ENCODE assay signal across 9 cellular contexts in the genomic region with DNA sequence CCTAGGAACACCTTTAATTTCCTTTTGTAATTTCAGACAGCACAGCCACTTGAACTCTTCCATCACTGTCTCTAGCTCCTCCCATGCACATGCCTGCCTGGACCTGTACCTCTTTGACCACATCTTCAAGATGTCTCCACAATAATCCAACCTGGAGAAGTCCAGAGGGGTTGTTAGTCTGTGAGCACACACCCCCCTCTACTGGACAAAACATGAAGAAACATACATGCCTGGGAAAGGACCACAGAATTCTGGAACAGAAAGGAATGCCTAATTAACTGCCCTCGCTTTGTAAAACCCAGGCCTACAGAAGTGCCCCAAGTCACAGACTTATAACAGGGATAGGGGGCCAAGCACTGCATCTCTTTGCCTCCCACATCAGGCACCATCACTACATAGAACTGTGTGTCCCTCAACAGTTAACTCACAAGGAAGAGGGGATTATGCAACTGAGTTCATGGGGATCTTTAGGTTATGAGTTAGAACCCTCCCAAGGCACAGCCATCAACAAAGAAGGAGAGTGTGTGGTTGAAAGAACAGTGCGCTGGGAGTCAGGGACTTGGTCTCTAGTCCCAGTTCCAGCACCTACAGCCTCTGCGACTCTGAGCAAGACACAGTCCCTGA.
A peak's percentile ranks its signal among the peaks of the same experiment; 100 is the strongest.
DNase-seq lines count a peak whose midpoint lies in the region; ATAC-seq and TF ChIP-seq lines count a peak whose summit lies in the region.
"Had no signal": no experiment of that assay in that cellular context is flagged by ENCODE, and none has a peak within 500 bp of the region (broad histone marks: within the 10 kb centered on the region; RNA-seq: fewer than 3 reads in every experiment).

No MANE protein-coding gene starts in this region.

- no peak for TF ChIP-seq POLR2A in esophagus muscularis mucosa (IDR thresholded peaks at IDR 0.05; ENCODE audit: low read depth)

- H3K27me3 ChIP-seq in esophagus muscularis mucosa = no peaks in the 10 kb centered on the region

- H3K9me3 ChIP-seq in esophagus muscularis mucosa = no peaks in the 10 kb centered on the region

- no peak overlapping the region for H3K4me3 ChIP-seq in esophagus muscularis mucosa

- no peak overlapping the region for H3K4me3 Mint-ChIP-seq in osteocyte (ENCODE audit: unreplicated experiment)
- H3K4me3 Mint-ChIP-seq: activated B cell treated with CpG ODN at 0.5 μM for 24 hours had no signal

- H3K4me1 ChIP-seq in esophagus muscularis mucosa = peaks cover 13 to 31% (median 30%) of the 10 kb centered on the region in 4 donors

- CTCF ChIA-PET in RWPE1 (lab: Yijun Ruan, JAX) = interaction anchor here (0.6 to 2.0 kb wide), 17 partner anchors 19 to 483 kb away, joined by 3 to 15 read pairs (median 3); no protein-coding TSS in a partner anchor

- WGBS in esophagus muscularis mucosa = 77% methylated on average over 3 of the region's 3 CpGs

- TF ChIP-seq CTCF in RWPE1 (conservative IDR thresholded peaks at IDR 0.05; ENCODE audit: low read depth) = peak; percentile 90
- TF ChIP-seq CTCF in esophagus muscularis mucosa (IDR thresholded peaks at IDR 0.05) = peak; percentile 62 to 66 (median 64)
- peak; percentile 85 for TF ChIP-seq CTCF in osteocyte (IDR thresholded peaks at IDR 0.05)

- DNase-seq in DMS79 (lab: John Stamatoyannopoulos, UW) (peak; percentile 74), HT1080 (ENCODE audit: low read depth) (peak; percentile 76), RWPE1 (ENCODE audit: low spot score) (peak; percentile 90), esophagus muscularis mucosa (ENCODE audit: extremely low spot score) (no peak), osteocyte (ENCODE audit: extremely low spot score, unreplicated experiment) (no peak), NCI-H1694 treated with DMSO at 0.1 percent for 48 hours (lab: John Stamatoyannopoulos, UW) (no peak)
- no peak for DNase-seq in activated effector memory CD4-positive, alpha-beta T cell treated with Interleukin-2 at 50 U/mL for 16 hours
- DNase-seq: activated B cell treated with CpG ODN at 0.5 μM for 24 hours had no signal

- H3K9me3 Mint-ChIP-seq in osteocyte (ENCODE audit: unreplicated experiment) = no peaks in the 10 kb centered on the region

- no peak for TF ChIP-seq EP300 in esophagus muscularis mucosa (IDR thresholded peaks at IDR 0.05)

- no peak overlapping the region for H3K27ac ChIP-seq in RWPE1
- H3K27ac ChIP-seq in esophagus muscularis mucosa (replicated peaks in 1 of 4) = no peak overlapping the region

- H3K27ac Mint-ChIP-seq in osteocyte (ENCODE audit: unreplicated experiment) = peak overlapping the region; percentile 47
- H3K27ac Mint-ChIP-seq: activated B cell treated with CpG ODN at 0.5 μM for 24 hours had no signal

- peaks cover 33% of the 10 kb centered on the region for H3K4me1 Mint-ChIP-seq in osteocyte (ENCODE audit: unreplicated experiment)
- H3K4me1 Mint-ChIP-seq: activated B cell treated with CpG ODN at 0.5 μM for 24 hours had no signal

- no peak for ATAC-seq in GM19351 (IDR thresholded peaks at IDR 0.05; ENCODE audit: unreplicated experiment)

- no peaks in the 10 kb centered on the region for H3K27me3 Mint-ChIP-seq in osteocyte (ENCODE audit: unreplicated experiment)

- H3K36me3 Mint-ChIP-seq in osteocyte (ENCODE audit: unreplicated experiment) = peaks cover 1% of the 10 kb centered on the region

- POLR2A ChIA-PET in RWPE1 (lab: Yijun Ruan, JAX; ENCODE audit: low non-redundant PET) = no interaction called here

- intact Hi-C loops in esophagus muscularis mucosa (cut with DNase I) = loop anchor here (2.0 to 10.0 kb wide), 3 partner anchors 46 to 478 kb away; no protein-coding TSS in a partner anchor

- no peaks in the 10 kb centered on the region for H3K36me3 ChIP-seq in esophagus muscularis mucosa

Comparison
In these comparisons a context has a peak if more than half of its experiments do, and no peak if none do; other contexts are left out.
1. DNase-seq: peak in DMS79 (single experiment), HT1080 (single experiment) and RWPE1 (single experiment); none in esophagus muscularis mucosa (single experiment), osteocyte (single experiment), NCI-H1694 treated with DMSO at 0.1 percent for 48 hours (single experiment) and activated effector memory CD4-positive, alpha-beta T cell treated with Interleukin-2 at 50 U/mL for 16 hours (single experiment).
2. Peak in every context shown above with its lines, with median percentiles within 50 percentile points of each other: CTCF ChIP-seq.